Comparison of ENCODE assay signal across 21 cellular contexts in genomic region chr10:80519936-80520650, GRCh38. TPM values are rescaled to one million over a fixed set of nuclear protein-coding genes. Genes with fewer than 3 reads are reported as not detected.
DNase-seq lines count a peak whose midpoint lies in the region; ATAC-seq, FAIRE-seq and TF ChIP-seq lines count a peak whose summit lies in the region.
"Had no signal": no experiment of that assay in that cellular context is flagged by ENCODE, and none has a peak within 500 bp of the region (broad histone marks: within the 10 kb centered on the region; RNA-seq: fewer than 3 reads in every experiment).

No MANE protein-coding gene starts in this region.

- peak overlapping the region in 1 of 2 experiments; percentile 70; a peak in 2 of 4 replicates for H3K9ac ChIP-seq in K562 (ENCODE audit: insufficient read depth in 1 of 2, low read depth in 2 of 2, low read length in 2 of 2)

- H3K4me1 ChIP-seq in CD8-positive, alpha-beta memory T cell (ENCODE audit: insufficient read depth, low read length), result peaks cover 17% of the 10 kb centered on the region
- H3K4me1 ChIP-seq in K562 (replicated peaks in 1 of 2; ENCODE audit: control insufficient read depth in 2 of 2, insufficient read depth in 2 of 2, low read length in 2 of 2) (peaks cover 0 to 16% of the 10 kb centered on the region in 2 experiments; a peak in 2 of 5 replicates), transverse colon (no peaks in the 10 kb centered on the region)

- CTCF ChIA-PET in activated CD4-positive, alpha-beta T cell treated with anti-CD3 and anti-CD28 coated beads for 36 hours (lab: Charles Lee), result interaction anchor here (0.8 to 1.9 kb wide), 4 partner anchors 9 to 76 kb away, joined by 3 to 8 read pairs (median 4); no protein-coding TSS in a partner anchor
- CTCF ChIA-PET in CD8-positive, alpha-beta memory T cell (lab: Charles Lee), result interaction anchor here (1.1 to 2.8 kb wide), 2 partner anchors 8 to 15 kb away, joined by 3 to 11 read pairs; no protein-coding TSS in a partner anchor
- CTCF ChIA-PET in K562 (lab: Yijun Ruan, JAX; ENCODE audit: low intra/inter-chr PET ratio), result interaction anchor here (0.6 kb wide), 1 partner anchor 26 kb away, joined by 3 read pairs; no protein-coding TSS in a partner anchor

- no peak overlapping the region for H3K4me3 Mint-ChIP-seq in activated CD4-positive, alpha-beta T cell treated with anti-CD3 and anti-CD28 coated beads for 36 hours
- no peak overlapping the region for H3K4me3 Mint-ChIP-seq in activated CD4-positive, alpha-beta T cell treated with anti-CD3 and anti-CD28 coated beads, Interleukin-2, amount 10 ng/mL, durations not matched to agents 24 days and 14 days
- H3K4me3 Mint-ChIP-seq in CD8-positive, alpha-beta memory T cell, result no peak overlapping the region
- H3K4me3 Mint-ChIP-seq in natural killer cell treated with Interleukin-12 subunit alpha and Interleukin-12 subunit beta and Interleukin-15 and Interleukin-18, amount 100 ng/mL, for 72 hours, result no peak overlapping the region
- H3K4me3 Mint-ChIP-seq: activated CD4-positive, alpha-beta T cell treated with anti-CD3 and anti-CD28 coated beads, Interleukin-2, amount 10 ng/mL, durations not matched to agents 7 days and 5 days; stimulated activated naive B cell treated with anti-CD40 and anti-IgM and Interleukin-4, amounts not matched to agents 10 μg/mL and 1 μg/mL and 100 μg/mL, for 72 hours; type B pancreatic cell had no signal

- H3K79me2 ChIP-seq in K562 (ENCODE audit: control insufficient read depth, insufficient read depth, low read length), result no peaks in the 10 kb centered on the region

- H3K27ac Mint-ChIP-seq in activated CD4-positive, alpha-beta T cell treated with anti-CD3 and anti-CD28 coated beads for 36 hours, result peak overlapping the region; percentile 29
- no peak overlapping the region for H3K27ac Mint-ChIP-seq in activated CD4-positive, alpha-beta T cell treated with anti-CD3 and anti-CD28 coated beads, Interleukin-2, amount 10 ng/mL, durations not matched to agents 24 days and 14 days
- H3K27ac Mint-ChIP-seq in CD8-positive, alpha-beta memory T cell, result peak overlapping the region in 7 of 8 donors; percentile 19 to 85 (median 65)
- peak overlapping the region; percentile 15 to 47 for H3K27ac Mint-ChIP-seq in natural killer cell treated with Interleukin-12 subunit alpha and Interleukin-12 subunit beta and Interleukin-15 and Interleukin-18, amount 100 ng/mL, for 72 hours
- H3K27ac Mint-ChIP-seq: stimulated activated naive B cell treated with anti-CD40 and anti-IgM and Interleukin-4, amounts not matched to agents 10 μg/mL and 1 μg/mL and 100 μg/mL, for 72 hours; type B pancreatic cell had no signal

- 87% methylated on average over 14 of the region's 14 CpGs for WGBS in K562 (ENCODE audit: insufficient coverage, low coverage, missing lambda C conversion rate)
- 89 to 92% methylated on average over 6 to 14 of the region's 14 CpGs for WGBS in transverse colon (ENCODE audit: low coverage in 1 of 2), 2 donors

- no peak for FAIRE-seq in K562 (lab: Jason Lieb, UNC)
- FAIRE-seq: A204.1, keratinocyte had no signal

- H3K36me3 ChIP-seq in CD8-positive, alpha-beta memory T cell (ENCODE audit: insufficient read depth, low read length), result peaks cover 32% of the 10 kb centered on the region
- H3K36me3 ChIP-seq in K562 (ENCODE audit: control insufficient read depth, insufficient read depth, low read length) (peaks cover 49% of the 10 kb centered on the region), transverse colon (peaks cover 0 to 34% (median 15%) of the 10 kb centered on the region in 4 donors)

- DNase-seq in activated CD4-positive, alpha-beta T cell treated with anti-CD3 and anti-CD28 coated beads for 36 hours, result no peak
- no peak for DNase-seq in activated CD4-positive, alpha-beta T cell treated with anti-CD3 and anti-CD28 coated beads, Interleukin-2, amount 10 ng/mL, durations not matched to agents 24 days and 14 days
- DNase-seq in CD8-positive, alpha-beta memory T cell, result peak in 1 of 5 donors; percentile 37
- DNase-seq in K562 (ENCODE audit: extremely low read depth in 1 of 4, low spot score in 3 of 4) (no peak), transverse colon (no peak), anterior cingulate cortex (lab: John Stamatoyannopoulos, UW) (no peak)
- no peak for DNase-seq in natural killer cell treated with Interleukin-12 subunit alpha and Interleukin-12 subunit beta and Interleukin-15 and Interleukin-18, amount 100 ng/mL, for 72 hours (ENCODE audit: low spot score)
- DNase-seq: activated CD4-positive, alpha-beta T cell treated with anti-CD3 and anti-CD28 coated beads, Interleukin-2, amount 10 ng/mL, durations not matched to agents 7 days and 5 days; activated T-cell treated with anti-CD3 and anti-CD28 coated beads, Interleukin-2, amount 50 U/mL, for 1 hour; C1 segment of cervical spinal cord; DMS79 treated with DMSO at 0.1 percent for 48 hours; hippocampal formation; IMR-90; mesenchymal stem cell; NCI-H1930; RPMI8226; stimulated activated naive B cell treated with anti-CD40 and anti-IgM and Interleukin-4, amounts not matched to agents 10 μg/mL and 1 μg/mL and 100 μg/mL, for 72 hours had no signal

- H3K27me3 ChIP-seq in CD8-positive, alpha-beta memory T cell (ENCODE audit: insufficient read depth, low read length, poor library complexity, severe bottlenecking), result no peaks in the 10 kb centered on the region
- H3K27me3 ChIP-seq in K562 (ENCODE audit: control insufficient read depth in 2 of 2, insufficient read depth in 2 of 2, low read length in 2 of 2) (no peaks in the 10 kb centered on the region), transverse colon (no peaks in the 10 kb centered on the region)

- H3K27ac ChIP-seq in CD8-positive, alpha-beta memory T cell (ENCODE audit: low read depth, low read length), result no peak overlapping the region
- H3K27ac ChIP-seq in K562 (ENCODE audit: extremely low read depth, low read depth, low read length) (no peak overlapping the region), transverse colon (no peak overlapping the region)

- peaks cover 21% of the 10 kb centered on the region for H3K36me3 Mint-ChIP-seq in activated CD4-positive, alpha-beta T cell treated with anti-CD3 and anti-CD28 coated beads for 36 hours (ENCODE audit: low read depth)
- H3K36me3 Mint-ChIP-seq in activated CD4-positive, alpha-beta T cell treated with anti-CD3 and anti-CD28 coated beads, Interleukin-2, amount 10 ng/mL, durations not matched to agents 24 days and 14 days (ENCODE audit: low read depth), result peaks cover 41% of the 10 kb centered on the region
- H3K36me3 Mint-ChIP-seq in CD8-positive, alpha-beta memory T cell, result peaks cover 0 to 71% (median 7%) of the 10 kb centered on the region in 3 donors
- H3K36me3 Mint-ChIP-seq in natural killer cell treated with Interleukin-12 subunit alpha and Interleukin-12 subunit beta and Interleukin-15 and Interleukin-18, amount 100 ng/mL, for 72 hours, result peaks cover 4% of the 10 kb centered on the region

- no peak for TF ChIP-seq EP300 in K562 (IDR thresholded peaks at IDR 0.05; ENCODE audit: low read length)
- TF ChIP-seq EP300 in transverse colon (IDR thresholded peaks at IDR 0.05; ENCODE audit: low read depth), result no peak

- peaks cover 24% of the 10 kb centered on the region for H3K4me1 Mint-ChIP-seq in activated CD4-positive, alpha-beta T cell treated with anti-CD3 and anti-CD28 coated beads for 36 hours
- H3K4me1 Mint-ChIP-seq in activated CD4-positive, alpha-beta T cell treated with anti-CD3 and anti-CD28 coated beads, Interleukin-2, amount 10 ng/mL, durations not matched to agents 24 days and 14 days, result peaks cover 36% of the 10 kb centered on the region
- peaks cover 24 to 42% (median 41%) of the 10 kb centered on the region in 3 donors for H3K4me1 Mint-ChIP-seq in CD8-positive, alpha-beta memory T cell
- H3K4me1 Mint-ChIP-seq in natural killer cell treated with Interleukin-12 subunit alpha and Interleukin-12 subunit beta and Interleukin-15 and Interleukin-18, amount 100 ng/mL, for 72 hours (ENCODE audit: low read depth in 2 of 2), result peaks cover 21 to 42% of the 10 kb centered on the region in 2 donors

- TF ChIP-seq CTCF in K562 (IDR thresholded peaks at IDR 0.05 in 2 of 3, conservative IDR thresholded peaks at IDR 0.05 in 1 of 3; ENCODE audit: insufficient read depth in 2 of 3, low read depth in 1 of 3, low read length in 3 of 3) (no peak), transverse colon (IDR thresholded peaks at IDR 0.05) (no peak)

- no peak overlapping the region for H3K4me3 ChIP-seq in CD8-positive, alpha-beta memory T cell (ENCODE audit: low read length)
- H3K4me3 ChIP-seq in K562 (no peak overlapping the region), transverse colon (no peak overlapping the region)

- H3K27me3 Mint-ChIP-seq in activated CD4-positive, alpha-beta T cell treated with anti-CD3 and anti-CD28 coated beads for 36 hours, result no peaks in the 10 kb centered on the region
- no peaks in the 10 kb centered on the region for H3K27me3 Mint-ChIP-seq in activated CD4-positive, alpha-beta T cell treated with anti-CD3 and anti-CD28 coated beads, Interleukin-2, amount 10 ng/mL, durations not matched to agents 24 days and 14 days
- H3K27me3 Mint-ChIP-seq in CD8-positive, alpha-beta memory T cell, result peaks cover 0 to 1% of the 10 kb centered on the region in 2 donors
- no peaks in the 10 kb centered on the region for H3K27me3 Mint-ChIP-seq in natural killer cell treated with Interleukin-12 subunit alpha and Interleukin-12 subunit beta and Interleukin-15 and Interleukin-18, amount 100 ng/mL, for 72 hours
- H3K27me3 Mint-ChIP-seq: activated CD4-positive, alpha-beta T cell treated with anti-CD3 and anti-CD28 coated beads, Interleukin-2, amount 10 ng/mL, durations not matched to agents 7 days and 5 days; stimulated activated naive B cell treated with anti-CD40 and anti-IgM and Interleukin-4, amounts not matched to agents 10 μg/mL and 1 μg/mL and 100 μg/mL, for 72 hours; type B pancreatic cell had no signal

- no peaks in the 10 kb centered on the region; the same call in 1 of the 2 replicates for H4K20me1 ChIP-seq in K562 (replicated peaks; ENCODE audit: control insufficient read depth, insufficient read depth, low read length)

- BruUV-seq in K562 (replicated peaks; lab: Mats Ljungman, UMichigan), result no TSS peak

- TF ChIP-seq POLR2A in K562 (conservative IDR thresholded peaks at IDR 0.05), result 0 out of 2 replicates have a peak, but pooled peaks have one; percentile 5
- TF ChIP-seq POLR2A in transverse colon (IDR thresholded peaks at IDR 0.05), result no peak

- POLR2A ChIA-PET in activated CD4-positive, alpha-beta T cell treated with anti-CD3 and anti-CD28 coated beads for 36 hours (lab: Charles Lee), result no interaction called here
- POLR2A ChIA-PET in CD8-positive, alpha-beta memory T cell (lab: Charles Lee), result no interaction called here
- POLR2A ChIA-PET in K562 (lab: Yijun Ruan, JAX), result interaction anchor here (0.6 to 1.0 kb wide), 2 partner anchors 34 to 55 kb away, joined by 3 read pairs; no protein-coding TSS in a partner anchor

- intact Hi-C loops in activated CD4-positive, alpha-beta T cell treated with anti-CD3 and anti-CD28 coated beads for 36 hours (cut with DNase I, micrococcal nuclease), result loop anchor here in 1 of 2 experiments (10.0 kb wide), 1 partner anchor 445 kb away; the partner anchor contains the start of gene TMEM254
- intact Hi-C loops in activated CD4-positive, alpha-beta T cell treated with anti-CD3 and anti-CD28 coated beads, Interleukin-2, amount 10 ng/mL, durations not matched to agents 24 days and 14 days (cut with micrococcal nuclease), result no loop called here
- intact Hi-C loops in K562 (cut with micrococcal nuclease) (no loop called here), transverse colon (cut with DNase I; ENCODE audit: low total_unique reads) (no loop called here)

- no peak overlapping the region for H3K4me2 ChIP-seq in K562 (ENCODE audit: insufficient read depth, low read length)

- H3K9me3 Mint-ChIP-seq in activated CD4-positive, alpha-beta T cell treated with anti-CD3 and anti-CD28 coated beads for 36 hours (ENCODE audit: low read depth), result no peaks in the 10 kb centered on the region
- no peaks in the 10 kb centered on the region for H3K9me3 Mint-ChIP-seq in activated CD4-positive, alpha-beta T cell treated with anti-CD3 and anti-CD28 coated beads, Interleukin-2, amount 10 ng/mL, durations not matched to agents 24 days and 14 days
- no peaks in the 10 kb centered on the region for H3K9me3 Mint-ChIP-seq in CD8-positive, alpha-beta memory T cell
- H3K9me3 Mint-ChIP-seq in natural killer cell treated with Interleukin-12 subunit alpha and Interleukin-12 subunit beta and Interleukin-15 and Interleukin-18, amount 100 ng/mL, for 72 hours, result no peaks in the 10 kb centered on the region
- H3K9me3 Mint-ChIP-seq: activated CD4-positive, alpha-beta T cell treated with anti-CD3 and anti-CD28 coated beads, Interleukin-2, amount 10 ng/mL, durations not matched to agents 7 days and 5 days; stimulated activated naive B cell treated with anti-CD40 and anti-IgM and Interleukin-4, amounts not matched to agents 10 μg/mL and 1 μg/mL and 100 μg/mL, for 72 hours; type B pancreatic cell had no signal

- no peak overlapping the region for H2AFZ ChIP-seq in K562 (ENCODE audit: low read depth, low read length)

- in situ Hi-C loops in K562 (cut with MboI), result no loop called here
- in situ Hi-C loops in transverse colon (cut with MboI; ENCODE audit: low pct_ligation_motif_present in 1 of 4, low pct_unique_long_range_greater_than_20kb in 1 of 4, low sequenced_read_pairs in 3 of 4), result no loop called here

- no peak for ATAC-seq in activated CD4-positive, alpha-beta T cell treated with anti-CD3 and anti-CD28 coated beads for 36 hours
- ATAC-seq in K562, result peak; percentile 7; the same call in 1 of the 3 replicates
- ATAC-seq in natural killer cell treated with Interleukin-12 subunit alpha and Interleukin-12 subunit beta and Interleukin-15 and Interleukin-18, amount 100 ng/mL, for 72 hours, result no peak
- ATAC-seq in HG02759 (IDR thresholded peaks at IDR 0.05; ENCODE audit: unreplicated experiment), result no peak

- H3K9me1 ChIP-seq in K562 (ENCODE audit: control insufficient read depth, insufficient read depth, low read length), result peaks cover 5% of the 10 kb centered on the region

- H3K9me3 ChIP-seq in CD8-positive, alpha-beta memory T cell (ENCODE audit: low read length), result no peaks in the 10 kb centered on the region
- no peaks in the 10 kb centered on the region for H3K9me3 ChIP-seq in K562 (replicated peaks; ENCODE audit: control insufficient read depth, insufficient read depth, low read depth, low read length)
- no peaks in the 10 kb centered on the region for H3K9me3 ChIP-seq in transverse colon

- no peak for TF ChIP-seq RAD21 in K562 (CRISPR knock-in tag; conservative IDR thresholded peaks at IDR 0.05 in 1 of 2, IDR thresholded peaks at IDR 0.05 in 1 of 2)

RNA-seq across cellular contexts. Expression of gene SH2D4B, which starts 17.6 kb away (rescaled TPM):
- under 1 TPM in 1 of 2 experiments, not detected in 1; 0.11 TPM for total RNA-seq in activated CD4-positive, alpha-beta T cell treated with anti-CD3 and anti-CD28 coated beads for 36 hours
- total RNA-seq in activated CD4-positive, alpha-beta T cell treated with anti-CD3 and anti-CD28 coated beads, Interleukin-2, amount 10 ng/mL, durations not matched to agents 24 days and 14 days, result 0.19 and 0.23 TPM in 2 replicates
- under 1 TPM; 0.11 to 0.13 TPM for total RNA-seq in CD8-positive, alpha-beta memory T cell
- polyA plus RNA-seq in CD8-positive, alpha-beta memory T cell, result not detected
- total RNA-seq in K562 (2011; cell fraction: chromatin; rRNA removed; ENCODE audit: low replicate concordance), result 0.09 TPM in 1 of 2 replicates, not detected in the other
- 0.26 TPM in 1 of 2 replicates, not detected in the other for total RNA-seq in K562 (2011; cell fraction: nucleolus; rRNA removed)
- 0.22 TPM in 1 of 2 replicates, not detected in the other for total RNA-seq in K562 (2011; cell fraction: nucleoplasm; rRNA removed)
- 0.29 TPM in 1 of 2 replicates, not detected in the other for total RNA-seq in K562 (2014; rRNA removed)
- 0.04 TPM in 1 of 2 replicates, not detected in the other for total RNA-seq in K562 (2014; rRNA removed; fragmentation: Illumina TruSeq; extraction: Trizol)
- total RNA-seq in K562 (2015; rRNA removed; fragmentation: Illumina TruSeq; extraction: Trizol), result 0.04 TPM in 2 replicates
- total RNA-seq in K562 (2021), result 0.13 TPM in 1 of 2 replicates, not detected in the other
- polyA plus RNA-seq in K562 (2011; rRNA removed), result 0.03 TPM in 1 of 2 replicates, not detected in the other
- polyA plus RNA-seq in K562 (2011; cell fraction: cytosol; rRNA removed), result not detected in 2 replicates
- 0.03 TPM in 1 of 2 replicates, not detected in the other for polyA plus RNA-seq in K562 (2011; cell fraction: nucleus; rRNA removed)
- 0.05 and 0.06 TPM in 2 replicates for polyA plus RNA-seq in K562 (2012)
- polyA plus RNA-seq in K562 (2014; fragmentation: Illumina TruSeq; extraction: Trizol), result not detected in 2 replicates
- polyA plus RNA-seq in K562 (2014; fragmentation: Nextera tagmentation; extraction: Ambion mirVana), result under 1 TPM in 1 of 2 experiments, not detected in 1; 0.14 TPM
- polyA plus RNA-seq in K562 (2014; rRNA removed), result not detected in 2 replicates
- polyA minus RNA-seq in K562 (2011; rRNA and poly(A)+ RNA removed), result not detected in 2 replicates
- polyA minus RNA-seq in K562 (2011; cell fraction: cytosol; rRNA and poly(A)+ RNA removed), result not detected in 2 replicates
- polyA minus RNA-seq in K562 (2011; cell fraction: nucleus; rRNA and poly(A)+ RNA removed), result not detected in 2 replicates
- total RNA-seq in natural killer cell treated with Interleukin-12 subunit alpha and Interleukin-12 subunit beta and Interleukin-15 and Interleukin-18, amount 100 ng/mL, for 72 hours, result under 1 TPM; 0.25 to 0.40 TPM
- total RNA-seq in transverse colon, result under 1 TPM in 1 of 4 donors, not detected in 3; 0.32 TPM
- total RNA-seq: IMR-90 had no signal
- polyA plus RNA-seq: IMR-90 had no signal
